22 cellular contexts compared by ENCODE assay signal in the genomic region with DNA sequence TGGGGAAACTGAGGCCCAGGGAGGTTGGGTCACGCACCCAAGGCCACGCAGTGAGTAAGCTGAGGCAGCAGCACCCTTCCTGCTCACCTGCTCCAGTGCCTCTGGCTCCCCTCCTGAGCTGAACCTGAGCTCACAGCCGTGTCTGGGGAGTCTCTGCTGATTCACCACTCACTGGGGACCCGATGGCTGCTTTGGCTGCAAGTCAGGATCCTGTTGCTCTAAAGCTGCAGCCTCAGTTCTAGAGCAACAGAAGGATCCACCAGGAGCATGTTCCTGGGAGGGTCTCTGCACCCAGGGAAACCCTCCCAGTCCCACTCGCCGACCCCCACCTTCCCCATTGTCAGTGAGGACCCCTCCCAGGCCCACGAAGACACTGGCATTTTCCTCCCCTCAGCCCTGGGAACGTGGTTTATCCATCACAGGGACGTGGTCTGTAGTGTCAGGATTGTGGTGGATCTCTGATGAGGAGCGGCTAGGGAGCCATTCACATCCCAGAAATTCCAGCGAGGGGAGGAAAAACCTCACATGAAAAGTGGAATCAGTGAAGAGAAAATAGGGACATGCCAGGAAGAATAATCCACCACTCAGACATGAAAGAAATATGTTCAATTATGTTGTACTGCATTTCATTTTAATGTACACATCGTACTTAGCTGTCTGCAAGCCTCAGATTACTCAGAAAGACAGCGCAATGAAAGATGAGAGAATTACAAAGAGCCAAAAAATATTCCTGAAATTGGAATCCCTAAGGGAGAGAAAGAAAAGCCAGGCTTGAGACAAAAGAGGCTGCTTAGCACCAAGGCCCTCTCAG.
"Had no signal": no experiment of that assay in that cellular context is flagged by ENCODE, and none has a peak within 500 bp of the region (broad histone marks: within the 10 kb centered on the region; RNA-seq: fewer than 3 reads in every experiment).

No MANE protein-coding gene starts in this region.

- H3K36me3 Mint-ChIP-seq: activated naive CD4-positive, alpha-beta T cell treated with anti-CD3 and anti-CD28 coated beads, Interleukin-2, amount 50 U/mL, for 24 hours; brain; mesothelial cell of epicardium had no signal

- ATAC-seq: activated CD4-positive, alpha-beta T cell treated with anti-CD3 and anti-CD28 coated beads for 36 hours; naive thymus-derived CD8-positive, alpha-beta T cell; stimulated activated naive CD8-positive, alpha-beta T cell treated with anti-CD3 and anti-CD28 coated beads, Interleukin-15, Interleukin-2, amounts not matched to agents 100 U/mL and 50 U/mL, for 24 hours; T-helper 17 cell; upper lobe of right lung had no signal

- H3K4me1 ChIP-seq: left ventricle myocardium inferior, prostate gland, upper lobe of right lung had no signal

- H3K4me1 Mint-ChIP-seq: activated B cell treated with CpG ODN at 0.5 μM for 24 hours; activated CD4-positive, alpha-beta T cell treated with anti-CD3 and anti-CD28 coated beads for 36 hours; activated naive CD4-positive, alpha-beta T cell treated with anti-CD3 and anti-CD28 coated beads, Interleukin-2, amount 50 U/mL, for 24 hours; brain; central memory CD8-positive, alpha-beta T cell; mesothelial cell of epicardium had no signal

- H3K4me3 ChIP-seq: hepatocyte, left ventricle myocardium inferior, ovary, prostate gland, upper lobe of right lung had no signal

- H3K27ac ChIP-seq: hepatocyte, left ventricle myocardium inferior, ovary, prostate gland, upper lobe of right lung had no signal

- H3K9me3 ChIP-seq: left ventricle myocardium inferior, ovary, prostate gland, upper lobe of right lung had no signal

- H3K36me3 ChIP-seq: left ventricle myocardium inferior, ovary, prostate gland, upper lobe of right lung had no signal

- DNase-seq: activated B cell treated with CpG ODN at 0.5 μM for 24 hours; activated CD4-positive, alpha-beta T cell treated with anti-CD3 and anti-CD28 coated beads for 36 hours; activated CD4-positive, alpha-beta T cell treated with anti-CD3 and anti-CD28 coated beads, Interleukin-2, amount 50 U/mL, for 4 hours; activated gamma-delta T cell treated with Interleukin-2 at 50 U/mL for 16 hours; activated T-cell treated with anti-CD3 and anti-CD28 coated beads, Interleukin-2, amount 50 U/mL, for 1 hour; aorta; cortex of kidney; foreskin melanocyte; left ventricle myocardium inferior; naive thymus-derived CD8-positive, alpha-beta T cell; ovary; stimulated activated CD4-positive, alpha-beta T cell treated with anti-CD3 and anti-CD28 coated beads, Interleukin-4, amount 100 ng/mL, for 1 hour; stimulated activated naive CD8-positive, alpha-beta T cell treated with anti-CD3 and anti-CD28 coated beads, Interleukin-15, Interleukin-2, amounts not matched to agents 100 U/mL and 50 U/mL, for 24 hours; SW 1271; T-helper 17 cell; upper lobe of right lung had no signal

- H3K27me3 ChIP-seq: ovary, upper lobe of right lung had no signal

- H3K4me3 Mint-ChIP-seq: activated B cell treated with CpG ODN at 0.5 μM for 24 hours; activated CD4-positive, alpha-beta T cell treated with anti-CD3 and anti-CD28 coated beads for 36 hours; activated naive CD4-positive, alpha-beta T cell treated with anti-CD3 and anti-CD28 coated beads, Interleukin-2, amount 50 U/mL, for 24 hours; brain; central memory CD8-positive, alpha-beta T cell; mesothelial cell of epicardium; naive thymus-derived CD8-positive, alpha-beta T cell; T-helper 17 cell had no signal

- H3K27ac Mint-ChIP-seq: activated B cell treated with CpG ODN at 0.5 μM for 24 hours; activated CD4-positive, alpha-beta T cell treated with anti-CD3 and anti-CD28 coated beads for 36 hours; activated naive CD4-positive, alpha-beta T cell treated with anti-CD3 and anti-CD28 coated beads, Interleukin-2, amount 50 U/mL, for 24 hours; mesothelial cell of epicardium; naive thymus-derived CD8-positive, alpha-beta T cell; T-helper 17 cell had no signal

- H3K9me3 Mint-ChIP-seq: activated naive CD4-positive, alpha-beta T cell treated with anti-CD3 and anti-CD28 coated beads, Interleukin-2, amount 50 U/mL, for 24 hours; central memory CD8-positive, alpha-beta T cell; mesothelial cell of epicardium had no signal
